ENCODE assay signal across 21 cellular contexts in genomic region chr11:35065566-35065965, GRCh38.
DNase-seq lines count a peak whose midpoint lies in the region; TF ChIP-seq lines count a peak whose summit lies in the region.
"Had no signal": no experiment of that assay in that cellular context is flagged by ENCODE, and none has a peak within 500 bp of the region (broad histone marks: within the 10 kb centered on the region; RNA-seq: fewer than 3 reads in every experiment).

No MANE protein-coding gene starts in this region.

- no peak for TF ChIP-seq RAD21 in SK-N-SH (IDR thresholded peaks at IDR 0.05; ENCODE audit: low read length)

- no peak overlapping the region for H3K9ac ChIP-seq in SK-N-SH

- TF ChIP-seq EP300 in SK-N-SH (IDR thresholded peaks at IDR 0.05; ENCODE audit: borderline replicate concordance in 1 of 2, low read depth in 1 of 2, low read length in 1 of 2) (no peak; a peak in 1 of 4 replicates), suprapubic skin (IDR thresholded peaks at IDR 0.05) (no peak)

- H3K36me3 ChIP-seq in SK-N-SH (replicated peaks in 1 of 2; ENCODE audit: control insufficient read depth in 1 of 2, insufficient read depth in 2 of 2, low read length in 1 of 2) = no peaks in the 10 kb centered on the region
- no peaks in the 10 kb centered on the region for H3K36me3 ChIP-seq in suprapubic skin
- no peaks in the 10 kb centered on the region for H3K36me3 ChIP-seq in right atrium auricular region
- H3K36me3 ChIP-seq: BE2C had no signal

- no peak overlapping the region for H3K4me3 Mint-ChIP-seq in activated CD4-positive, alpha-beta memory T cell treated with anti-CD3 and anti-CD28 coated beads for 36 hours
- H3K4me3 Mint-ChIP-seq: T-helper 1 cell treated with Interleukin-12 subunit alpha and Interleukin-12 subunit beta and Interleukin-4 antibody, amounts not matched to agents 30 μg/mL and 1 μg/mL, for 36 hours had no signal

- no peaks in the 10 kb centered on the region for H4K20me1 ChIP-seq in SK-N-SH (ENCODE audit: insufficient read depth)

- no peaks in the 10 kb centered on the region for H3K9me2 ChIP-seq in SK-N-SH

- CTCF ChIA-PET in SK-N-SH (lab: Yijun Ruan, JAX) = interaction anchor here (1.4 to 2.2 kb wide), 2 partner anchors 9 to 240 kb away, joined by 4 read pairs; no protein-coding TSS in a partner anchor
- CTCF ChIA-PET in activated CD4-positive, alpha-beta memory T cell treated with anti-CD3 and anti-CD28 coated beads for 36 hours (lab: Charles Lee) = no interaction called here

- H3K27ac ChIP-seq in SK-N-SH (ENCODE audit: low read depth in 2 of 2, low read length in 1 of 2) (peak overlapping the region in 1 of 2 experiments; percentile 25; a peak in 1 of 4 replicates), suprapubic skin (peak overlapping the region; percentile 79), right atrium auricular region (no peak overlapping the region)
- H3K27ac ChIP-seq: body of pancreas, VCaP had no signal

- no peaks in the 10 kb centered on the region for H3K27me3 ChIP-seq in SK-N-SH (ENCODE audit: insufficient read depth)
- no peaks in the 10 kb centered on the region for H3K27me3 ChIP-seq in suprapubic skin
- no peaks in the 10 kb centered on the region for H3K27me3 ChIP-seq in right atrium auricular region
- H3K27me3 ChIP-seq: BE2C, body of pancreas had no signal

- no peak overlapping the region for H3K4me3 ChIP-seq in SK-N-SH (ENCODE audit: low read depth in 2 of 2, low read length in 1 of 2)
- H3K4me3 ChIP-seq in fibroblast of the aortic adventitia (ENCODE audit: low read depth, low read length) = no peak overlapping the region
- H3K4me3 ChIP-seq in suprapubic skin = no peak overlapping the region
- no peak overlapping the region for H3K4me3 ChIP-seq in right atrium auricular region
- H3K4me3 ChIP-seq: body of pancreas, coronary artery had no signal

- peaks cover 6% of the 10 kb centered on the region for H3K9me3 ChIP-seq in SK-N-SH
- no peaks in the 10 kb centered on the region for H3K9me3 ChIP-seq in suprapubic skin
- peaks cover 0 to 9% of the 10 kb centered on the region in 2 donors for H3K9me3 ChIP-seq in right atrium auricular region
- H3K9me3 ChIP-seq: BE2C, body of pancreas had no signal

- POLR2A ChIA-PET in SK-N-SH (lab: Yijun Ruan, JAX) = no interaction called here
- POLR2A ChIA-PET in activated CD4-positive, alpha-beta memory T cell treated with anti-CD3 and anti-CD28 coated beads for 36 hours (lab: Charles Lee) = interaction anchor here (3.0 kb wide), 1 partner anchor 10 kb away, joined by 8 read pairs; no protein-coding TSS in a partner anchor

- H3K4me1 Mint-ChIP-seq in activated CD4-positive, alpha-beta memory T cell treated with anti-CD3 and anti-CD28 coated beads for 36 hours (ENCODE audit: low read depth) = peaks cover 33% of the 10 kb centered on the region

- peaks cover 8% of the 10 kb centered on the region for H3F3A ChIP-seq in SK-N-SH (replicated peaks; ENCODE audit: insufficient read depth)

- peaks cover 17% of the 10 kb centered on the region for H3K36me3 Mint-ChIP-seq in activated CD4-positive, alpha-beta memory T cell treated with anti-CD3 and anti-CD28 coated beads for 36 hours

- no peak overlapping the region for H3K4me2 ChIP-seq in SK-N-SH

- DNase-seq in EH (ENCODE audit: low read depth) = peak; percentile 87
- no peak for DNase-seq in SK-N-SH
- peak; percentile 56 for DNase-seq in fibroblast of the aortic adventitia (ENCODE audit: low read depth)
- DNase-seq in suprapubic skin (ENCODE audit: low spot score in 2 of 2) = no peak
- DNase-seq in SW480 (ENCODE audit: low spot score) = no peak
- no peak for DNase-seq in right atrium auricular region (ENCODE audit: low spot score)
- DNase-seq in activated CD4-positive, alpha-beta memory T cell treated with anti-CD3 and anti-CD28 coated beads for 36 hours = no peak
- DNase-seq: activated CD4-positive, alpha-beta T cell treated with anti-CD3 and anti-CD28 coated beads, Interleukin-2, amount 50 U/mL, for 4 hours; activated naive CD4-positive, alpha-beta T cell treated with Interleukin-2 at 50 U/mL for 16 hours; BE2C; body of pancreas; DMS 273 treated with DMSO at 0.1 percent for 48 hours; MM.1S; NCI-H1930; NCI-H510A treated with DMSO at 0.1 percent for 48 hours; Right ventricle myocardium superior; small intestine; stimulated activated CD4-positive, alpha-beta T cell treated with anti-CD3 and anti-CD28 coated beads, Interleukin-4, amount 100 ng/mL, for 1 hour had no signal

- intact Hi-C loops in activated CD4-positive, alpha-beta memory T cell treated with anti-CD3 and anti-CD28 coated beads for 36 hours (cut with micrococcal nuclease) = no loop called here

- no peak overlapping the region for H3K27ac Mint-ChIP-seq in activated CD4-positive, alpha-beta memory T cell treated with anti-CD3 and anti-CD28 coated beads for 36 hours
- H3K27ac Mint-ChIP-seq: T-helper 1 cell treated with Interleukin-12 subunit alpha and Interleukin-12 subunit beta and Interleukin-4 antibody, amounts not matched to agents 30 μg/mL and 1 μg/mL, for 36 hours had no signal

- H3K4me1 ChIP-seq in SK-N-SH (ENCODE audit: control insufficient read depth in 1 of 2, insufficient read depth in 2 of 2, low read depth in 1 of 2, low read length in 1 of 2) = peaks cover 12% of the 10 kb centered on the region in 2 experiments; a peak in 3 of 4 replicates
- H3K4me1 ChIP-seq in suprapubic skin = peaks cover 36% of the 10 kb centered on the region
- peaks cover 0 to 9% of the 10 kb centered on the region in 2 donors for H3K4me1 ChIP-seq in right atrium auricular region
- H3K4me1 ChIP-seq: BE2C, body of pancreas had no signal

- H3K79me2 ChIP-seq in SK-N-SH (ENCODE audit: insufficient read depth) = no peaks in the 10 kb centered on the region

- peaks cover 13% of the 10 kb centered on the region for H3K9me3 Mint-ChIP-seq in activated CD4-positive, alpha-beta memory T cell treated with anti-CD3 and anti-CD28 coated beads for 36 hours

- no peak overlapping the region for H2AFZ ChIP-seq in SK-N-SH (ENCODE audit: low read depth)

- TF ChIP-seq CTCF in SK-N-SH (IDR thresholded peaks at IDR 0.05) (no peak), fibroblast of the aortic adventitia (IDR thresholded peaks at IDR 0.05; ENCODE audit: insufficient read depth, low read length) (no peak), suprapubic skin (IDR thresholded peaks at IDR 0.05) (no peak), right atrium auricular region (IDR thresholded peaks at IDR 0.05) (no peak)

- TF ChIP-seq POLR2A in suprapubic skin (IDR thresholded peaks at IDR 0.05) = no peak

- H3K27me3 Mint-ChIP-seq in activated CD4-positive, alpha-beta memory T cell treated with anti-CD3 and anti-CD28 coated beads for 36 hours = no peaks in the 10 kb centered on the region

- WGBS in SK-N-SH (ENCODE audit: low lambda C conversion rate) = 82% methylated on average over 3 of the region's 3 CpGs
- WGBS in suprapubic skin = 34% methylated on average over 3 of the region's 3 CpGs

TF ChIP-seq in SK-N-SH, 30 proteins besides CTCF, POLR2A, EP300 and RAD21:
- no peak for TF ChIP-seq IRF3 (IDR thresholded peaks at IDR 0.05; ENCODE audit: low read depth, low read length)
- no peak for TF ChIP-seq POLR2AphosphoS5 (IDR thresholded peaks at IDR 0.05; ENCODE audit: low read depth, low read length)
- peak; percentile 74 for TF ChIP-seq PBX3 (IDR thresholded peaks at IDR 0.05)
- no peak for TF ChIP-seq RXRA (IDR thresholded peaks at IDR 0.05; ENCODE audit: borderline replicate concordance, low read depth)
- 0 out of 2 replicates have a peak, but pooled peaks have one; percentile 10 for TF ChIP-seq JUND (IDR thresholded peaks at IDR 0.05)
- TF ChIP-seq SMC3 (IDR thresholded peaks at IDR 0.05; ENCODE audit: low read depth, low read length) = no peak
- TF ChIP-seq ELF1 (IDR thresholded peaks at IDR 0.05) = no peak
- TF ChIP-seq RCOR1 (IDR thresholded peaks at IDR 0.05; ENCODE audit: low read length) = no peak
- TF ChIP-seq TCF12 (IDR thresholded peaks at IDR 0.05) = no peak
TF ChIP-seq in SK-N-SH: peak in this region for 2.

Comparison
In these comparisons a context has a peak if more than half of its experiments do, and no peak if none do; other contexts are left out.
1. DNase-seq: peak in EH (single experiment) and fibroblast of the aortic adventitia (single experiment); none in SK-N-SH (single experiment), suprapubic skin (0 of 2), SW480 (single experiment), right atrium auricular region (single experiment) and activated CD4-positive, alpha-beta memory T cell treated with anti-CD3 and anti-CD28 coated beads for 36 hours (single experiment).